Comparison of ENCODE assay signal across 10 cellular contexts in genomic region chr1:76288758-76289483, GRCh38.
"Had no signal": no experiment of that assay in that cellular context is flagged by ENCODE, and none has a peak within 500 bp of the region (broad histone marks: within the 10 kb centered on the region; RNA-seq: fewer than 3 reads in every experiment).

No MANE protein-coding gene starts in this region.

- ATAC-seq: heart right ventricle, left lung, sciatic nerve had no signal

- H3K4me1 ChIP-seq: left lung had no signal

- H3K36me3 ChIP-seq: heart right ventricle, left lung, spleen had no signal

- H3K9me3 ChIP-seq: heart right ventricle, left lung, spleen had no signal

- H3K4me3 ChIP-seq: heart right ventricle, left lung, spleen had no signal

- H3K27me3 ChIP-seq: heart right ventricle, left lung, spleen had no signal

- DNase-seq: central memory CD4-positive, alpha-beta T cell; cortex of kidney; effector CD8-positive, alpha-beta T cell; foreskin melanocyte; heart right ventricle; left lung; SHP77 treated with DMSO at 0.1 percent for 48 hours; spleen; stimulated activated naive CD4-positive, alpha-beta T cell treated with Interleukin-2 at 50 U/mL for 16 hours had no signal
